8 cellular contexts compared by ENCODE assay signal in genomic region chr11:88552377-88553029, GRCh38.
DNase-seq lines count a peak whose midpoint lies in the region; ATAC-seq and TF ChIP-seq lines count a peak whose summit lies in the region.

No MANE protein-coding gene starts in this region.

- H3K4me1 ChIP-seq in ascending aorta, result no peaks in the 10 kb centered on the region

- no peaks in the 10 kb centered on the region for H3K9me3 ChIP-seq in ascending aorta

- intact Hi-C loops in ascending aorta (cut with DNase I), result no loop called here

- TF ChIP-seq CTCF in HL-60 (IDR thresholded peaks at IDR 0.05; ENCODE audit: insufficient read depth, low read length) (peak; percentile 29), ascending aorta (IDR thresholded peaks at IDR 0.05) (peak in 2 of 3 experiments; percentile 18 to 43)

- peak; percentile 93 for ATAC-seq in GM21528 (IDR thresholded peaks at IDR 0.05; ENCODE audit: low FRiP score, unreplicated experiment)

- no peaks in the 10 kb centered on the region for H3K36me3 ChIP-seq in ascending aorta

- H3K27me3 ChIP-seq in HL-60 (ENCODE audit: insufficient read depth, poor library complexity, severe bottlenecking) (peaks cover 12% of the 10 kb centered on the region), ascending aorta (no peaks in the 10 kb centered on the region)

- peak; percentile 14 for DNase-seq in NCI-H146 (lab: John Stamatoyannopoulos, UW)
- no peak for DNase-seq in NCI-H146 treated with DMSO at 0.1 percent for 48 hours (lab: John Stamatoyannopoulos, UW; ENCODE audit: unreplicated experiment)
- peak; percentile 4 to 43 for DNase-seq in HL-60 (ENCODE audit: low read depth in 1 of 2, low spot score in 1 of 2)
- DNase-seq in SW 1271 (lab: John Stamatoyannopoulos, UW), result peak; percentile 45 to 62
- no peak for DNase-seq in ascending aorta (ENCODE audit: low spot score in 2 of 2)
- peak; percentile 53 for DNase-seq in left kidney (ENCODE audit: low read depth, low spot score)
- DNase-seq in stimulated activated naive CD4-positive, alpha-beta T cell (lab: John Stamatoyannopoulos, UW), result peak in 5 of 6 experiments; percentile 2 to 38 (median 23)

- H3K27ac ChIP-seq in HL-60 (replicated peaks) (no peak overlapping the region), ascending aorta (no peak overlapping the region)

- H3K4me3 ChIP-seq in HL-60 (replicated peaks; ENCODE audit: insufficient read depth, low read length), result no peak overlapping the region
- H3K4me3 ChIP-seq in ascending aorta, result no peak overlapping the region

Comparison
In these comparisons a context has a peak if more than half of its experiments do, and no peak if none do; other contexts are left out.
1. DNase-seq: peak in NCI-H146 (single experiment), HL-60 (2 of 2), SW 1271 (2 of 2), left kidney (single experiment) and stimulated activated naive CD4-positive, alpha-beta T cell (5 of 6); none in NCI-H146 treated with DMSO at 0.1 percent for 48 hours (single experiment) and ascending aorta (0 of 2).